Comparison of ENCODE assay signal across 15 cellular contexts in genomic region chr3:69143605-69144004, GRCh38. TPM values are rescaled to one million over a fixed set of nuclear protein-coding genes. Genes with fewer than 3 reads are reported as not detected.
DNase-seq lines count a peak whose midpoint lies in the region; ATAC-seq and TF ChIP-seq lines count a peak whose summit lies in the region.
"Had no signal": no experiment of that assay in that cellular context is flagged by ENCODE, and none has a peak within 500 bp of the region (broad histone marks: within the 10 kb centered on the region; RNA-seq: fewer than 3 reads in every experiment).

No MANE protein-coding gene starts in this region.

- no peaks in the 10 kb centered on the region for H3K36me3 ChIP-seq in A673 (ENCODE audit: insufficient read depth, low read length, poor library complexity, severe bottlenecking)
- no peaks in the 10 kb centered on the region for H3K36me3 ChIP-seq in IMR-90 (ENCODE audit: control insufficient read depth, insufficient read depth, low read length)
- no peaks in the 10 kb centered on the region for H3K36me3 ChIP-seq in PC-9 (ENCODE audit: low read depth)
- H3K36me3 ChIP-seq in suprapubic skin, result no peaks in the 10 kb centered on the region
- H3K36me3 ChIP-seq: MG63, right atrium auricular region, tibial nerve had no signal

- H2BK120ac ChIP-seq in IMR-90 (ENCODE audit: low read depth, low read length), result no peak overlapping the region

- H3K9ac ChIP-seq in IMR-90 (ENCODE audit: low read depth, low read length), result no peak overlapping the region

- WGBS in IMR-90 (ENCODE audit: extremely low coverage in 2 of 2, insufficient read length in 1 of 2), 2 experiments, result 29% methylated on average over 1 of the region's 3 CpGs; no CpG with 5 or more reads in 1 of the 2 experiments
- 57% methylated on average over 3 of the region's 3 CpGs for WGBS in suprapubic skin

- H3K4me3 ChIP-seq in A673 (ENCODE audit: low read depth, low read length, poor library complexity, severe bottlenecking), result no peak overlapping the region
- no peak overlapping the region for H3K4me3 ChIP-seq in IMR-90 (ENCODE audit: insufficient read depth, low read depth, low read length)
- H3K4me3 ChIP-seq in PC-9, result no peak overlapping the region
- H3K4me3 ChIP-seq in suprapubic skin, result no peak overlapping the region
- H3K4me3 ChIP-seq: MG63, right atrium auricular region, tibial nerve had no signal

- POLR2A ChIA-PET in A673 (lab: Charles Lee; ENCODE audit: low non-redundant PET) (no interaction called here), IMR-90 (lab: Charles Lee; ENCODE audit: unreplicated experiment) (no interaction called here), PC-9 (lab: Charles Lee; ENCODE audit: unreplicated experiment) (no interaction called here)

- no peak overlapping the region for H2BK20ac ChIP-seq in IMR-90 (ENCODE audit: low read depth, low read length)

- no peak for TF ChIP-seq CTCF in A673 (conservative IDR thresholded peaks at IDR 0.05; ENCODE audit: low read depth, low read length)
- TF ChIP-seq CTCF in IMR-90 (conservative IDR thresholded peaks at IDR 0.05; ENCODE audit: low read depth, low read length), result no peak
- no peak for TF ChIP-seq CTCF in PC-9 (conservative IDR thresholded peaks at IDR 0.05)
- no peak for TF ChIP-seq CTCF in suprapubic skin (IDR thresholded peaks at IDR 0.05)

- no peaks in the 10 kb centered on the region for H3K79me1 ChIP-seq in IMR-90 (ENCODE audit: low read depth in 1 of 2, low read length in 2 of 2)

- H3K27ac ChIP-seq in A673 (ENCODE audit: low read depth, low read length, poor library complexity, severe bottlenecking), result no peak overlapping the region
- no peak overlapping the region for H3K27ac ChIP-seq in IMR-90 (ENCODE audit: insufficient read depth, low read length)
- peak overlapping the region; percentile 73 for H3K27ac ChIP-seq in PC-9
- H3K27ac ChIP-seq in suprapubic skin, result no peak overlapping the region
- H3K27ac ChIP-seq: right atrium auricular region, tibial nerve had no signal

- in situ Hi-C loops in IMR-90 (cut with MboI; ENCODE audit: low sequenced_read_pairs), result no loop called here

- H2AK9ac ChIP-seq in IMR-90 (replicated peaks; ENCODE audit: low read depth, low read length, poor library complexity), result no peak overlapping the region

- H4K20me1 ChIP-seq in IMR-90 (ENCODE audit: insufficient read depth, low read length) (no peaks in the 10 kb centered on the region), PC-9 (ENCODE audit: insufficient read depth) (no peaks in the 10 kb centered on the region)

- H3K4ac ChIP-seq in IMR-90 (ENCODE audit: low read depth, low read length), result no peak overlapping the region

- H3K79me2 ChIP-seq in PC-9 (ENCODE audit: low read depth), result no peaks in the 10 kb centered on the region

- H3K9me1 ChIP-seq in IMR-90 (ENCODE audit: insufficient read depth, low read length), result no peaks in the 10 kb centered on the region

- BruUV-seq in A673 (replicated peaks; lab: Mats Ljungman, UMichigan), result no TSS peak
- no TSS peak for BruUV-seq in IMR-90 (replicated peaks; lab: Mats Ljungman, UMichigan)
- no TSS peak for BruUV-seq in PC-9 (replicated peaks; lab: Mats Ljungman, UMichigan)

- H3F3A ChIP-seq in PC-9 (ENCODE audit: insufficient read depth, low read depth), result no peaks in the 10 kb centered on the region

- H2BK15ac ChIP-seq in IMR-90 (ENCODE audit: low read depth, low read length), result no peak overlapping the region

- no peak for TF ChIP-seq POLR2A in IMR-90 (IDR thresholded peaks at IDR 0.05; ENCODE audit: low read depth, low read length)
- no peak for TF ChIP-seq POLR2A in erythroblast (IDR thresholded peaks at IDR 0.05; ENCODE audit: low read length)
- TF ChIP-seq POLR2A in suprapubic skin (IDR thresholded peaks at IDR 0.05), result no peak

- no peaks in the 10 kb centered on the region for H3K9me2 ChIP-seq in PC-9 (ENCODE audit: insufficient read depth)

- intact Hi-C loops in A673 (cut with micrococcal nuclease; ENCODE audit: unreplicated experiment), result no loop called here
- intact Hi-C loops in IMR-90 (cut with micrococcal nuclease), result no loop called here
- intact Hi-C loops in PC-9 (cut with micrococcal nuclease; ENCODE audit: unreplicated experiment), result no loop called here

- H3K9me3 ChIP-seq in A673 (ENCODE audit: low read depth, low read length, poor library complexity, severe bottlenecking), result no peaks in the 10 kb centered on the region
- no peaks in the 10 kb centered on the region for H3K9me3 ChIP-seq in IMR-90 (ENCODE audit: control insufficient read depth, insufficient read depth, low read length)
- H3K9me3 ChIP-seq in PC-9 (ENCODE audit: insufficient read depth, low read depth), result no peaks in the 10 kb centered on the region
- H3K9me3 ChIP-seq in suprapubic skin, result no peaks in the 10 kb centered on the region
- H3K9me3 ChIP-seq: MG63, right atrium auricular region, tibial nerve had no signal

- H2AFZ ChIP-seq in IMR-90 (replicated peaks; ENCODE audit: low read length, poor library complexity) (no peak overlapping the region), PC-9 (peak overlapping the region; percentile 72)

- no peak overlapping the region for H3K14ac ChIP-seq in IMR-90 (replicated peaks; ENCODE audit: low read depth, low read length)

- no peak overlapping the region for H3K23ac ChIP-seq in IMR-90 (ENCODE audit: low read depth, low read length)

- no peak for TF ChIP-seq RAD21 in IMR-90 (IDR thresholded peaks at IDR 0.05; ENCODE audit: low read length)

- TF ChIP-seq EP300 in suprapubic skin (IDR thresholded peaks at IDR 0.05), result no peak

- CTCF ChIA-PET in A673 (lab: Charles Lee) (no interaction called here), IMR-90 (lab: Yijun Ruan, JAX) (no interaction called here), PC-9 (lab: Charles Lee) (no interaction called here)

- peak; percentile 11 for DNase-seq in A673 (ENCODE audit: low spot score)
- DNase-seq in IMR-90, result peak; percentile 18
- peak; percentile 3 to 75 for DNase-seq in PC-9
- DNase-seq in erythroblast (lab: John Stamatoyannopoulos, UW), result peak; percentile 83 to 86
- no peak for DNase-seq in suprapubic skin (ENCODE audit: low spot score in 2 of 2)
- no peak for DNase-seq in effector CD8-positive, alpha-beta T cell (lab: John Stamatoyannopoulos, UW)
- no peak for DNase-seq in GF-D8 (lab: John Stamatoyannopoulos, UW)
- DNase-seq: activated T-cell treated with anti-CD3 and anti-CD28 coated beads, Interleukin-2, amount 50 U/mL, for 1 hour; AML-193; anterior cingulate cortex; MG63 had no signal

- H2BK5ac ChIP-seq in IMR-90 (ENCODE audit: low read depth, low read length, poor library complexity, severe bottlenecking), result no peak overlapping the region

- no peak overlapping the region for H3K4me2 ChIP-seq in IMR-90 (ENCODE audit: low read depth, low read length)
- H3K4me2 ChIP-seq in PC-9, result peak overlapping the region; percentile 38; the same call in 1 of the 2 replicates

- H3K56ac ChIP-seq in IMR-90 (ENCODE audit: extremely low read depth, insufficient read depth, low read length), result no peak overlapping the region

- ATAC-seq in IMR-90 (ENCODE audit: low read depth) (no peak), GM21447 (IDR thresholded peaks at IDR 0.05; ENCODE audit: unreplicated experiment) (no peak)
- ATAC-seq: Panc1 had no signal

- no peak overlapping the region for H4K5ac ChIP-seq in IMR-90 (ENCODE audit: low read depth, low read length)

- dilution Hi-C loops in IMR-90 (cut with HindIII; ENCODE audit: low sequenced_read_pairs, unreplicated experiment), result no loop called here

- H4K91ac ChIP-seq in IMR-90 (ENCODE audit: insufficient read depth, low read depth, low read length), result no peak overlapping the region

- H3K27me3 ChIP-seq in A673 (replicated peaks; ENCODE audit: insufficient read depth, low read depth, low read length, poor library complexity) (no peaks in the 10 kb centered on the region), IMR-90 (ENCODE audit: control insufficient read depth, insufficient read depth, low read length) (peaks cover 22% of the 10 kb centered on the region), PC-9 (ENCODE audit: insufficient read depth, low read depth) (no peaks in the 10 kb centered on the region), suprapubic skin (no peaks in the 10 kb centered on the region)
- H3K27me3 ChIP-seq: MG63, right atrium auricular region, tibial nerve had no signal

- H4K8ac ChIP-seq in IMR-90 (ENCODE audit: low read depth in 2 of 2, low read length in 2 of 2), result no peak overlapping the region

- no peak overlapping the region for H3K18ac ChIP-seq in IMR-90 (ENCODE audit: low read depth, low read length)

- no peak overlapping the region for H2AK5ac ChIP-seq in IMR-90 (ENCODE audit: low read depth, low read length)

- H3K4me1 ChIP-seq in A673 (ENCODE audit: insufficient read depth, low read length, poor library complexity, severe bottlenecking), result no peaks in the 10 kb centered on the region
- H3K4me1 ChIP-seq in IMR-90 (ENCODE audit: control insufficient read depth, insufficient read depth, low read length), result peaks cover 2% of the 10 kb centered on the region; the same call in 1 of the 2 replicates
- peaks cover 25% of the 10 kb centered on the region for H3K4me1 ChIP-seq in PC-9 (replicated peaks; ENCODE audit: insufficient read depth)
- no peaks in the 10 kb centered on the region for H3K4me1 ChIP-seq in suprapubic skin
- H3K4me1 ChIP-seq: tibial nerve had no signal

TF ChIP-seq in IMR-90, 13 proteins besides CTCF, POLR2A, EP300 and RAD21 (continues in another document):
- TF ChIP-seq CEBPB (IDR thresholded peaks at IDR 0.05; ENCODE audit: low read depth, low read length) (no peak), ELK1 (IDR thresholded peaks at IDR 0.05; ENCODE audit: borderline replicate concordance, low read depth, low read length) (no peak), MXI1 (IDR thresholded peaks at IDR 0.05; ENCODE audit: borderline replicate concordance, low read depth, low read length) (no peak)

RNA-seq across cellular contexts. Expression of gene LMOD3, which starts 21.2 kb away (rescaled TPM):
- total RNA-seq in A673 (2021), result not detected in 2 replicates
- not detected in 2 replicates for total RNA-seq in IMR-90 (2012; rRNA removed)
- not detected in 2 replicates for polyA plus RNA-seq in IMR-90 (2012; rRNA removed)
- not detected in 2 replicates for polyA plus RNA-seq in IMR-90 (2012; cell fraction: cytosol; rRNA removed)
- polyA plus RNA-seq in IMR-90 (2012; cell fraction: nucleus; rRNA removed; ENCODE audit: low replicate concordance), result not detected in 2 replicates
- total RNA-seq in PC-9 (2021), result not detected in 2 replicates
- under 1 TPM in 1 of 4 donors, not detected in 3; 0.40 TPM for total RNA-seq in suprapubic skin
- total RNA-seq: tibial nerve had no signal

RNA-seq across cellular contexts. Expression of gene ARL6IP5, which starts 58.9 kb away (rescaled TPM):
- total RNA-seq in A673 (2021), result 23.9 and 28.2 TPM in 2 replicates
- total RNA-seq in IMR-90 (2012; rRNA removed), result 98.8 and 126 TPM in 2 replicates
- polyA plus RNA-seq in IMR-90 (2012; rRNA removed), result 68.7 and 76.4 TPM in 2 replicates
- 25.4 and 55.0 TPM in 2 replicates for polyA plus RNA-seq in IMR-90 (2012; cell fraction: cytosol; rRNA removed)
- polyA plus RNA-seq in IMR-90 (2012; cell fraction: nucleus; rRNA removed; ENCODE audit: low replicate concordance), result 14.4 and 22.8 TPM in 2 replicates
- 35.6 and 45.7 TPM in 2 replicates for total RNA-seq in PC-9 (2021)
- 100 to 1,000 TPM in 1 of 4 donors, 10 to 100 TPM in 3; 58.6 to 106 (median 69.0) TPM for total RNA-seq in suprapubic skin

Comparison
In these comparisons a context has a peak if more than half of its experiments do, and no peak if none do; other contexts are left out.
1. DNase-seq: peak in A673 (single experiment), IMR-90 (single experiment), PC-9 (2 of 2) and erythroblast (2 of 2); none in suprapubic skin (0 of 2), effector CD8-positive, alpha-beta T cell (single experiment) and GF-D8 (single experiment).